In the genomic region with DNA sequence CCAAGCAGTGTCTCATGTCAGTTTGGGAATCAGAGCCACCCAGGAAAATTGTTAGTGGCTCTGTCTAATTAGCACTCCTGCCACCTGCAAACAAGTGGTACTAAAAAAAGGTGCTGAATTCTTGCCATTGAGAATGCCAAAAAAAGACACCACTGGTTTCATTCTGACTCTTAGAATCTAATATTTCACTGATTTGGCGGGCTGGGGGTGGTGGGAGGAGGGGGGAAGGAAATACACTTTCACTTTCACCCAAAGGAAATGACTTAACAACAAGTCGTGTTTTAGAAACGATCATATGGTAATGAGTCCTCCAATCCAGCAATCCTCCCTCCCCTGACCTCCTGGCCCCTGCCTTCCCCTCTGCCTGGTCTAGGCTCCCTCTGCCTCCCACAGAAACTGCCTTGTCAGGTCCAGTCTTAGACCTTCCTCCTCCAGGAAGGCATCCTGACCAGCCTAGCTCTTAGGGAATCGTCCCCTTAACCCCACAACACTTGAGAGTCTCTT, we compare ENCODE assay signal across 8 cellular contexts. TPM values are rescaled to one million over a fixed set of nuclear protein-coding genes. Genes with fewer than 3 reads are reported as not detected.
DNase-seq lines count a peak whose midpoint lies in the region; ATAC-seq and TF ChIP-seq lines count a peak whose summit lies in the region.

No MANE protein-coding gene starts in this region.

- no peaks in the 10 kb centered on the region for H3K36me3 ChIP-seq in CD8-positive, alpha-beta T cell (ENCODE audit: insufficient read depth, low read length)
- H3K36me3 ChIP-seq in esophagus muscularis mucosa (no peaks in the 10 kb centered on the region), ascending aorta (no peaks in the 10 kb centered on the region), gastroesophageal sphincter (no peaks in the 10 kb centered on the region)

- intact Hi-C loops in CD8-positive, alpha-beta T cell (cut with DNase I, micrococcal nuclease) = no loop called here
- intact Hi-C loops in esophagus muscularis mucosa (cut with DNase I) = loop anchor here (10.0 kb wide), 1 partner anchor 84 kb away; no protein-coding TSS in a partner anchor
- intact Hi-C loops in ascending aorta (cut with DNase I) = loop anchor here (5.0 to 10.0 kb wide), 3 partner anchors 243 to 544 kb away; a partner anchor contains a TSS

- H3K27me3 ChIP-seq in CD8-positive, alpha-beta T cell (ENCODE audit: insufficient read depth, low read length) = no peaks in the 10 kb centered on the region
- H3K27me3 ChIP-seq in esophagus muscularis mucosa = no peaks in the 10 kb centered on the region
- no peaks in the 10 kb centered on the region for H3K27me3 ChIP-seq in ascending aorta
- no peaks in the 10 kb centered on the region for H3K27me3 ChIP-seq in gastroesophageal sphincter

- peaks cover 10% of the 10 kb centered on the region for H3K4me1 ChIP-seq in CD8-positive, alpha-beta T cell (ENCODE audit: insufficient read depth, low read length)
- H3K4me1 ChIP-seq in esophagus muscularis mucosa (peaks cover 0 to 19% (median 11%) of the 10 kb centered on the region in 4 donors), ascending aorta (peaks cover 0 to 2% of the 10 kb centered on the region in 2 donors), gastroesophageal sphincter (peaks cover 0 to 15% (median 0%) of the 10 kb centered on the region in 3 donors)

- ATAC-seq in CD8-positive, alpha-beta T cell = peak; percentile 46
- peak; percentile 36 for ATAC-seq in GM21381 (IDR thresholded peaks at IDR 0.05; ENCODE audit: unreplicated experiment)
- ATAC-seq in naive thymus-derived CD8-positive, alpha-beta T cell = peak; percentile 26 to 54
- ATAC-seq in gastroesophageal sphincter = no peak

- peaks cover 3% of the 10 kb centered on the region for H3K36me3 Mint-ChIP-seq in CD8-positive, alpha-beta T cell
- H3K36me3 Mint-ChIP-seq in naive thymus-derived CD8-positive, alpha-beta T cell = peaks cover 0 to 3% (median 0%) of the 10 kb centered on the region in 3 donors

- peak overlapping the region; percentile 80 for H3K4me3 Mint-ChIP-seq in CD8-positive, alpha-beta T cell
- peak overlapping the region; percentile 70 to 91 (median 80) for H3K4me3 Mint-ChIP-seq in naive thymus-derived CD8-positive, alpha-beta T cell

- peak overlapping the region; percentile 26 for H3K4me3 ChIP-seq in CD8-positive, alpha-beta T cell (ENCODE audit: low read depth, low read length)
- peak overlapping the region; percentile 36 for H3K4me3 ChIP-seq in Jurkat, Clone E6-1 (ENCODE audit: low read length)
- H3K4me3 ChIP-seq in esophagus muscularis mucosa (no peak overlapping the region), ascending aorta (no peak overlapping the region), gastroesophageal sphincter (no peak overlapping the region)

- TF ChIP-seq EP300 in esophagus muscularis mucosa (IDR thresholded peaks at IDR 0.05) = no peak
- no peak for TF ChIP-seq EP300 in gastroesophageal sphincter (IDR thresholded peaks at IDR 0.05)

- TF ChIP-seq POLR2A in esophagus muscularis mucosa (IDR thresholded peaks at IDR 0.05; ENCODE audit: low read depth) (no peak), gastroesophageal sphincter (IDR thresholded peaks at IDR 0.05) (no peak)

- H3K27me3 Mint-ChIP-seq in CD8-positive, alpha-beta T cell (ENCODE audit: low read depth) = peaks cover 11% of the 10 kb centered on the region
- H3K27me3 Mint-ChIP-seq in naive thymus-derived CD8-positive, alpha-beta T cell = peaks cover 8 to 21% (median 13%) of the 10 kb centered on the region in 5 donors

- WGBS in esophagus muscularis mucosa = 53% methylated on average over 4 of the region's 4 CpGs
- WGBS in gastroesophageal sphincter (ENCODE audit: low coverage in 1 of 2), 2 donors = 42 to 57% methylated on average over 3 to 4 of the region's 4 CpGs

- POLR2A ChIA-PET in CD8-positive, alpha-beta T cell (lab: Charles Lee) = no interaction called here
- POLR2A ChIA-PET in naive thymus-derived CD8-positive, alpha-beta T cell (lab: Charles Lee) = interaction anchor here (0.6 kb wide), 1 partner anchor 1406 kb away, joined by 4 read pairs; no protein-coding TSS in a partner anchor

- CTCF ChIA-PET in CD8-positive, alpha-beta T cell (lab: Charles Lee) = no interaction called here

- H3K9me3 ChIP-seq in CD8-positive, alpha-beta T cell (ENCODE audit: low read length) = no peaks in the 10 kb centered on the region
- no peaks in the 10 kb centered on the region for H3K9me3 ChIP-seq in esophagus muscularis mucosa
- no peaks in the 10 kb centered on the region for H3K9me3 ChIP-seq in ascending aorta
- H3K9me3 ChIP-seq in gastroesophageal sphincter = no peaks in the 10 kb centered on the region

- H3K27ac Mint-ChIP-seq in CD8-positive, alpha-beta T cell = peak overlapping the region; percentile 91
- peak overlapping the region; percentile 68 to 97 (median 92) for H3K27ac Mint-ChIP-seq in naive thymus-derived CD8-positive, alpha-beta T cell

- no peak overlapping the region for H3K27ac ChIP-seq in CD8-positive, alpha-beta T cell (ENCODE audit: low read depth, low read length)
- H3K27ac ChIP-seq in esophagus muscularis mucosa (replicated peaks in 1 of 4) (no peak overlapping the region), ascending aorta (no peak overlapping the region), gastroesophageal sphincter (no peak overlapping the region)

- H3K9me3 Mint-ChIP-seq in CD8-positive, alpha-beta T cell = no peaks in the 10 kb centered on the region
- no peaks in the 10 kb centered on the region for H3K9me3 Mint-ChIP-seq in naive thymus-derived CD8-positive, alpha-beta T cell

- no peak for TF ChIP-seq CTCF in CD8-positive, alpha-beta T cell (IDR thresholded peaks at IDR 0.05)
- TF ChIP-seq CTCF in esophagus muscularis mucosa (IDR thresholded peaks at IDR 0.05) (no peak), ascending aorta (IDR thresholded peaks at IDR 0.05) (no peak), gastroesophageal sphincter (IDR thresholded peaks at IDR 0.05) (no peak)

- peaks cover 21% of the 10 kb centered on the region for H3K4me1 Mint-ChIP-seq in CD8-positive, alpha-beta T cell (ENCODE audit: low read depth)
- H3K4me1 Mint-ChIP-seq in naive thymus-derived CD8-positive, alpha-beta T cell = peaks cover 12 to 24% (median 22%) of the 10 kb centered on the region in 4 donors

- DNase-seq in CD8-positive, alpha-beta T cell = peak in 1 of 7 experiments; percentile 53
- peak; percentile 59 for DNase-seq in Jurkat, Clone E6-1 (ENCODE audit: low read depth, low spot score)
- DNase-seq in activated T-cell treated with anti-CD3 and anti-CD28 coated beads, Interleukin-2, amount 50 U/mL, for 48 hours = peak; percentile 56 to 57
- peak in 3 of 10 donors; percentile 18 to 47 (median 38) for DNase-seq in naive thymus-derived CD8-positive, alpha-beta T cell
- DNase-seq in esophagus muscularis mucosa (ENCODE audit: extremely low spot score) (no peak), ascending aorta (ENCODE audit: low spot score in 2 of 2) (no peak)

RNA-seq across cellular contexts. Expression of a gene that starts 4.4 kb away (rescaled TPM):
- under 1 TPM; 0.67 to 0.81 TPM for total RNA-seq in CD8-positive, alpha-beta T cell
- 3.5 TPM for polyA plus RNA-seq in Jurkat, Clone E6-1 (2012; ENCODE audit: insufficient read depth, insufficient read length)
- total RNA-seq in naive thymus-derived CD8-positive, alpha-beta T cell = 1 to 10 TPM; 1.3 to 1.7 TPM
- polyA plus RNA-seq in naive thymus-derived CD8-positive, alpha-beta T cell = under 1 TPM; 0.02 to 0.14 (median 0.10) TPM
- 10 to 100 TPM; 22.0 to 26.1 (median 23.4) TPM for total RNA-seq in esophagus muscularis mucosa
- 16.3 TPM for total RNA-seq in ascending aorta
- total RNA-seq in gastroesophageal sphincter = 10 to 100 TPM; 15.2 to 31.5 (median 24.2) TPM

Comparison
In these comparisons a context has a peak if more than half of its experiments do, and no peak if none do; other contexts are left out.
1. DNase-seq: peak in Jurkat, Clone E6-1 (single experiment) and activated T-cell treated with anti-CD3 and anti-CD28 coated beads, Interleukin-2, amount 50 U/mL, for 48 hours (2 of 2); none in esophagus muscularis mucosa (single experiment) and ascending aorta (0 of 2).
2. H3K4me3 ChIP-seq: peak in CD8-positive, alpha-beta T cell (single experiment) and Jurkat, Clone E6-1 (single experiment); none in esophagus muscularis mucosa (0 of 4), ascending aorta (0 of 2) and gastroesophageal sphincter (0 of 2).
3. intact Hi-C loops: an anchor here in esophagus muscularis mucosa (10.0 kb wide) and ascending aorta (5.0 to 10.0 kb wide); none called in CD8-positive, alpha-beta T cell.